1 cellular context compared by ENCODE assay signal in the genomic region with DNA sequence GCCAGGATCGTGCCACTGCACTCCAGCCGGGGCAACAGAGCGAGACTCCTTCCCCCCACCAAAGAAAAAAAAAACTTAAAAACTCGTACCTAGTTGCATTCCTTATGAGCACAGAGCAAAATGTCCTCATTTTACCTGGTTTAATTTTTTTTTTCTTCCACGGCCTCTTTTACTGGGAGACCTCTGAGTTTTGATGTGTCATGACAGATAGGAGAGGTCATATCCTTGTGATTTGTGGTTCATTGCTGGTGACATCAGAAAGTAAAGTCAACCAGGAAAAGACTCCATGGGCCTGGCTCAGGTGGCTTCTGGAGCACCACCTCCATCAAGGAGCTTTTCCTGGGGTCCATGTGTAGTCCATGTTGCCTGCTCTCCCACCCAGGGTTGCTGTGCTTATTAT.
A peak's percentile ranks its signal among the peaks of the same experiment; 100 is the strongest.
TF ChIP-seq lines count a peak whose summit lies in the region.

No MANE protein-coding gene starts in this region.

TF ChIP-seq in K562, 482 proteins besides CTCF, POLR2A, EP300 and RAD21 (continues in another document):
- TF ChIP-seq, protein P1, sequence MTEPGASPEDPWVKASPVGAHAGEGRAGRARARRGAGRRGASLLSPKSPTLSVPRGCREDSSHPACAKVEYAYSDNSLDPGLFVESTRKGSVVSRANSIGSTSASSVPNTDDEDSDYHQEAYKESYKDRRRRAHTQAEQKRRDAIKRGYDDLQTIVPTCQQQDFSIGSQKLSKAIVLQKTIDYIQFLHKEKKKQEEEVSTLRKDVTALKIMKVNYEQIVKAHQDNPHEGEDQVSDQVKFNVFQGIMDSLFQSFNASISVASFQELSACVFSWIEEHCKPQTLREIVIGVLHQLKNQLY (CRISPR knock-in tag; conservative IDR thresholded peaks at IDR 0.05), result no peak
- 0 out of 2 replicates have a peak, but pooled peaks have one; percentile 9 for TF ChIP-seq ETV1 (tag; conservative IDR thresholded peaks at IDR 0.05; ENCODE audit: low read depth)
- TF ChIP-seq ZNF316 (IDR thresholded peaks at IDR 0.05), result peak; percentile 78
- no peak for TF ChIP-seq POLR2AphosphoS2 (IDR thresholded peaks at IDR 0.05; ENCODE audit: low read length)
- TF ChIP-seq NR2C2 (CRISPR knock-in tag; IDR thresholded peaks at IDR 0.05), result no peak
- TF ChIP-seq NR2C2 (tag; IDR thresholded peaks at IDR 0.05), result peak; percentile 70
- TF ChIP-seq MEIS2 (IDR thresholded peaks at IDR 0.05; ENCODE audit: partially characterized antibody), result peak; percentile 96
- TF ChIP-seq ESRRA (IDR thresholded peaks at IDR 0.05; ENCODE audit: borderline replicate concordance, low read depth), result peak; percentile 66
- TF ChIP-seq, protein P2, sequence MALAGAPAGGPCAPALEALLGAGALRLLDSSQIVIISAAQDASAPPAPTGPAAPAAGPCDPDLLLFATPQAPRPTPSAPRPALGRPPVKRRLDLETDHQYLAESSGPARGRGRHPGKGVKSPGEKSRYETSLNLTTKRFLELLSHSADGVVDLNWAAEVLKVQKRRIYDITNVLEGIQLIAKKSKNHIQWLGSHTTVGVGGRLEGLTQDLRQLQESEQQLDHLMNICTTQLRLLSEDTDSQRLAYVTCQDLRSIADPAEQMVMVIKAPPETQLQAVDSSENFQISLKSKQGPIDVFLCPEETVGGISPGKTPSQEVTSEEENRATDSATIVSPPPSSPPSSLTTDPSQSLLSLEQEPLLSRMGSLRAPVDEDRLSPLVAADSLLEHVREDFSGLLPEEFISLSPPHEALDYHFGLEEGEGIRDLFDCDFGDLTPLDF (CRISPR knock-in tag; IDR thresholded peaks at IDR 0.05), result no peak
- TF ChIP-seq, protein P3, sequence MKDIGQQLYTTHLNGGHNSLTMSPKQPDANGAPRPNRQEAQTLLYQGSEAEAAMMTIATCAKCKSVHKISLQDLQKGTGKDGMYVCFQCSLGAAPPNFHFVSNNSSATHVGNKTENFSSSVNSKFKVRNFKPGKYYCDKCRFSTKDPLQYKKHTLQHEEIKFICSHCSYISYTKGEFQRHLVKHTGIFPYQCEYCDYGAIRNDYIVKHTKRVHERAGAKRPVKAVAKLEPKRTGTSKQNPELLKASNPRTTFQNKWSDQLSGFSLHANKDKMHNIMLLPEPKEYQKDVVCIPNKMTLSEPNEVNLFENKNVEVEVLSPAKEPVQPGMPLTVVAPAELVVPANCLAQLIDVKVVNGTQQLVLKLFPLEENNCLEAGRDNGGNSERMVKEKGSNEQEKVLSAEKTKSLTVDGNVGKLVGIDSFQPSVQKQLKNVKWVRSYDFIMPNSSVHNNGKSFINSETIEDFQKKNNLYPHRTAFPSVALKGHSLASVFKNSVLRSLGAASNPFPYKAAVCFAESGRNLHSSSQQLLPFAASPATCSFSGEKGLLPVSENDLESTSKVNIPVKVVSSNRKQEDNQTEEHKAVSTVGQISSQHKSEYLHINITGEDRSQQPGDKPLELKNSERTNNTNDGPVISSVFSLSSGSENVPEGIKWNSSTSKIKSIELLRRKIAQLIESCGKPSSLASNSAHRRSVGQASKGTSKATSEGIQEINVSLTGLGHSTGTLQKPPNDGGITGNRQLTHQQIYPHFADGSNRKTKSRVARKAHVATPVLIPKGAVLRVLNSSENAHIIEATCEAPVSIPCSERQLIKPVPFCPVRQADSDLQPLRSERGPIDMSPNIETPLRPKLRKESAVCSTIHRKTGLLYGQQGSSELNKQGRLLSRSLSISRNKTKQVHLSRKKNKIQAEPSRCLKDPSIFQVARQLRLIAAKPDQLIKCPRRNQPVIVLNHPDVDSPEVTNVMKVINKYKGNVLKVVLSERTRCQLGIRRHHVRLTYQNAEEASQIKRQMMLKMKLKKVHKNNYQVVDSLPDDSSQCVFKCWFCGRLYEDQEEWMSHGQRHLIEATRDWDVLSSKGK (CRISPR knock-in tag; IDR thresholded peaks at IDR 0.05), result no peak
- no peak for TF ChIP-seq ZNF586 (CRISPR knock-in tag; conservative IDR thresholded peaks at IDR 0.05)
- TF ChIP-seq MAFF (IDR thresholded peaks at IDR 0.05; ENCODE audit: low read length), result peak; percentile 60
- 0 out of 2 replicates have a peak, but pooled peaks have one; percentile 49 for TF ChIP-seq JUN (IDR thresholded peaks at IDR 0.05; ENCODE audit: borderline replicate concordance, low read depth, low read length)
- no peak for TF ChIP-seq JUN (CRISPR knock-in tag; IDR thresholded peaks at IDR 0.05; ENCODE audit: borderline replicate concordance)
- TF ChIP-seq, protein P4, sequence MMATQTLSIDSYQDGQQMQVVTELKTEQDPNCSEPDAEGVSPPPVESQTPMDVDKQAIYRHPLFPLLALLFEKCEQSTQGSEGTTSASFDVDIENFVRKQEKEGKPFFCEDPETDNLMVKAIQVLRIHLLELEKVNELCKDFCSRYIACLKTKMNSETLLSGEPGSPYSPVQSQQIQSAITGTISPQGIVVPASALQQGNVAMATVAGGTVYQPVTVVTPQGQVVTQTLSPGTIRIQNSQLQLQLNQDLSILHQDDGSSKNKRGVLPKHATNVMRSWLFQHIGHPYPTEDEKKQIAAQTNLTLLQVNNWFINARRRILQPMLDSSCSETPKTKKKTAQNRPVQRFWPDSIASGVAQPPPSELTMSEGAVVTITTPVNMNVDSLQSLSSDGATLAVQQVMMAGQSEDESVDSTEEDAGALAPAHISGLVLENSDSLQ (IDR thresholded peaks at IDR 0.05), result peak; percentile 94
- no peak for TF ChIP-seq COPS2 (conservative IDR thresholded peaks at IDR 0.05)
- peak; percentile 37; the same call in 1 of the 2 replicates for TF ChIP-seq ARID1B (IDR thresholded peaks at IDR 0.05)
- no peak for TF ChIP-seq CC2D1A (IDR thresholded peaks at IDR 0.05)
- TF ChIP-seq RCOR1 (IDR thresholded peaks at IDR 0.05; ENCODE audit: borderline replicate concordance in 1 of 2, low read depth in 2 of 2, low read length in 2 of 2), result peak in 1 of 2 experiments; percentile 23; a peak in 1 of 4 replicates
- no peak for TF ChIP-seq CBX5 (IDR thresholded peaks at IDR 0.05; ENCODE audit: borderline replicate concordance, low read depth)
- TF ChIP-seq ZNF184 (CRISPR knock-in tag; IDR thresholded peaks at IDR 0.05), result no peak
- TF ChIP-seq, protein P5, sequence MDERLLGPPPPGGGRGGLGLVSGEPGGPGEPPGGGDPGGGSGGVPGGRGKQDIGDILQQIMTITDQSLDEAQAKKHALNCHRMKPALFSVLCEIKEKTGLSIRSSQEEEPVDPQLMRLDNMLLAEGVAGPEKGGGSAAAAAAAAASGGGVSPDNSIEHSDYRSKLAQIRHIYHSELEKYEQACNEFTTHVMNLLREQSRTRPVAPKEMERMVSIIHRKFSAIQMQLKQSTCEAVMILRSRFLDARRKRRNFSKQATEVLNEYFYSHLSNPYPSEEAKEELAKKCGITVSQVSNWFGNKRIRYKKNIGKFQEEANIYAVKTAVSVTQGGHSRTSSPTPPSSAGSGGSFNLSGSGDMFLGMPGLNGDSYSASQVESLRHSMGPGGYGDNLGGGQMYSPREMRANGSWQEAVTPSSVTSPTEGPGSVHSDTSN (CRISPR knock-in tag; IDR thresholded peaks at IDR 0.05; ENCODE audit: low read depth), result peak; percentile 34; the same call in 1 of the 2 replicates
- TF ChIP-seq, protein P5 (tag; conservative IDR thresholded peaks at IDR 0.05; ENCODE audit: low read depth), result peak; percentile 93
- no peak for TF ChIP-seq NONO (IDR thresholded peaks at IDR 0.05; ENCODE audit: low read depth in 2 of 2, low read length in 1 of 2)
- TF ChIP-seq ZSCAN32 (CRISPR knock-in tag; IDR thresholded peaks at IDR 0.05), result no peak
- TF ChIP-seq ZBTB1 (CRISPR knock-in tag; IDR thresholded peaks at IDR 0.05; ENCODE audit: borderline replicate concordance, low read depth), result no peak
- TF ChIP-seq, protein P6, sequence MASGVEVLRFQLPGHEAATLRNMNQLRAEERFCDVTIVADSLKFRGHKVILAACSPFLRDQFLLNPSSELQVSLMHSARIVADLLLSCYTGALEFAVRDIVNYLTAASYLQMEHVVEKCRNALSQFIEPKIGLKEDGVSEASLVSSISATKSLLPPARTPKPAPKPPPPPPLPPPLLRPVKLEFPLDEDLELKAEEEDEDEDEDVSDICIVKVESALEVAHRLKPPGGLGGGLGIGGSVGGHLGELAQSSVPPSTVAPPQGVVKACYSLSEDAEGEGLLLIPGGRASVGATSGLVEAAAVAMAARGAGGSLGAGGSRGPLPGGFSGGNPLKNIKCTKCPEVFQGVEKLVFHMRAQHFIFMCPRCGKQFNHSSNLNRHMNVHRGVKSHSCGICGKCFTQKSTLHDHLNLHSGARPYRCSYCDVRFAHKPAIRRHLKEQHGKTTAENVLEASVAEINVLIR (CRISPR knock-in tag; IDR thresholded peaks at IDR 0.05), result no peak
- TF ChIP-seq ETV5 (CRISPR knock-in tag; IDR thresholded peaks at IDR 0.05; ENCODE audit: low read depth), result no peak
- TF ChIP-seq, protein P7, sequence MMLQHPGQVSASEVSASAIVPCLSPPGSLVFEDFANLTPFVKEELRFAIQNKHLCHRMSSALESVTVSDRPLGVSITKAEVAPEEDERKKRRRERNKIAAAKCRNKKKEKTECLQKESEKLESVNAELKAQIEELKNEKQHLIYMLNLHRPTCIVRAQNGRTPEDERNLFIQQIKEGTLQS (IDR thresholded peaks at IDR 0.05), result peak; percentile 79
- TF ChIP-seq, protein P7 (CRISPR knock-in tag; conservative IDR thresholded peaks at IDR 0.05), result no peak
- TF ChIP-seq JUND (IDR thresholded peaks at IDR 0.05; ENCODE audit: borderline replicate concordance, low read depth, low read length), result peak; percentile 84; the same call in 1 of the 2 replicates
- TF ChIP-seq JUND (tag; IDR thresholded peaks at IDR 0.05; ENCODE audit: borderline replicate concordance, low read depth, low read length), result peak; percentile 60; the same call in 1 of the 3 replicates
- no peak for TF ChIP-seq BRD4 (IDR thresholded peaks at IDR 0.05)
- TF ChIP-seq, protein P8, sequence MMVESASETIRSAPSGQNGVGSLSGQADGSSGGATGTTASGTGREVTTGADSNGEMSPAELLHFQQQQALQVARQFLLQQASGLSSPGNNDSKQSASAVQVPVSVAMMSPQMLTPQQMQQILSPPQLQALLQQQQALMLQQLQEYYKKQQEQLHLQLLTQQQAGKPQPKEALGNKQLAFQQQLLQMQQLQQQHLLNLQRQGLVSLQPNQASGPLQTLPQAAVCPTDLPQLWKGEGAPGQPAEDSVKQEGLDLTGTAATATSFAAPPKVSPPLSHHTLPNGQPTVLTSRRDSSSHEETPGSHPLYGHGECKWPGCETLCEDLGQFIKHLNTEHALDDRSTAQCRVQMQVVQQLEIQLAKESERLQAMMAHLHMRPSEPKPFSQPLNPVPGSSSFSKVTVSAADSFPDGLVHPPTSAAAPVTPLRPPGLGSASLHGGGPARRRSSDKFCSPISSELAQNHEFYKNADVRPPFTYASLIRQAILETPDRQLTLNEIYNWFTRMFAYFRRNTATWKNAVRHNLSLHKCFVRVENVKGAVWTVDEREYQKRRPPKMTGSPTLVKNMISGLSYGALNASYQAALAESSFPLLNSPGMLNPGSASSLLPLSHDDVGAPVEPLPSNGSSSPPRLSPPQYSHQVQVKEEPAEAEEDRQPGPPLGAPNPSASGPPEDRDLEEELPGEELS (CRISPR knock-in tag; IDR thresholded peaks at IDR 0.05; ENCODE audit: borderline replicate concordance), result no peak
- TF ChIP-seq STAT5B (CRISPR knock-in tag; IDR thresholded peaks at IDR 0.05), result no peak
- no peak for TF ChIP-seq ZNF12 (CRISPR knock-in tag; IDR thresholded peaks at IDR 0.05)
- no peak for TF ChIP-seq KLF1 (tag; IDR thresholded peaks at IDR 0.05)
- TF ChIP-seq FOXM1 (IDR thresholded peaks at IDR 0.05; ENCODE audit: low read depth), result no peak
- TF ChIP-seq FOXM1 (CRISPR knock-in tag; IDR thresholded peaks at IDR 0.05; ENCODE audit: low read depth), result no peak
- TF ChIP-seq ZNF282 (CRISPR knock-in tag; IDR thresholded peaks at IDR 0.05), result no peak
- peak; percentile 71 for TF ChIP-seq C11orf30 (IDR thresholded peaks at IDR 0.05; ENCODE audit: low read depth)
- TF ChIP-seq, protein P9, sequence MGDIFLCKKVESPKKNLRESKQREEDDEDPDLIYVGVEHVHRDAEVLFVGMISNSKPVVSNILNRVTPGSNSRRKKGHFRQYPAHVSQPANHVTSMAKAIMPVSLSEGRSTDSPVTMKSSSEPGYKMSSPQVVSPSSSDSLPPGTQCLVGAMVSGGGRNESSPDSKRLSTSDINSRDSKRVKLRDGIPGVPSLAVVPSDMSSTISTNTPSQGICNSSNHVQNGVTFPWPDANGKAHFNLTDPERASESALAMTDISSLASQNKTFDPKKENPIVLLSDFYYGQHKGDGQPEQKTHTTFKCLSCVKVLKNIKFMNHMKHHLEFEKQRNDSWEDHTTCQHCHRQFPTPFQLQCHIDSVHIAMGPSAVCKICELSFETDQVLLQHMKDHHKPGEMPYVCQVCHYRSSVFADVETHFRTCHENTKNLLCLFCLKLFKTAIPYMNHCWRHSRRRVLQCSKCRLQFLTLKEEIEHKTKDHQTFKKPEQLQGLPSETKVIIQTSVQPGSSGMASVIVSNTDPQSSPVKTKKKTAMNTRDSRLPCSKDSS (IDR thresholded peaks at IDR 0.05; ENCODE audit: low read depth, partially characterized antibody), result no peak
- TF ChIP-seq TCF7 (IDR thresholded peaks at IDR 0.05; ENCODE audit: borderline replicate concordance), result no peak
- TF ChIP-seq ZNF77 (CRISPR knock-in tag; IDR thresholded peaks at IDR 0.05), result no peak
